In the genomic region with DNA sequence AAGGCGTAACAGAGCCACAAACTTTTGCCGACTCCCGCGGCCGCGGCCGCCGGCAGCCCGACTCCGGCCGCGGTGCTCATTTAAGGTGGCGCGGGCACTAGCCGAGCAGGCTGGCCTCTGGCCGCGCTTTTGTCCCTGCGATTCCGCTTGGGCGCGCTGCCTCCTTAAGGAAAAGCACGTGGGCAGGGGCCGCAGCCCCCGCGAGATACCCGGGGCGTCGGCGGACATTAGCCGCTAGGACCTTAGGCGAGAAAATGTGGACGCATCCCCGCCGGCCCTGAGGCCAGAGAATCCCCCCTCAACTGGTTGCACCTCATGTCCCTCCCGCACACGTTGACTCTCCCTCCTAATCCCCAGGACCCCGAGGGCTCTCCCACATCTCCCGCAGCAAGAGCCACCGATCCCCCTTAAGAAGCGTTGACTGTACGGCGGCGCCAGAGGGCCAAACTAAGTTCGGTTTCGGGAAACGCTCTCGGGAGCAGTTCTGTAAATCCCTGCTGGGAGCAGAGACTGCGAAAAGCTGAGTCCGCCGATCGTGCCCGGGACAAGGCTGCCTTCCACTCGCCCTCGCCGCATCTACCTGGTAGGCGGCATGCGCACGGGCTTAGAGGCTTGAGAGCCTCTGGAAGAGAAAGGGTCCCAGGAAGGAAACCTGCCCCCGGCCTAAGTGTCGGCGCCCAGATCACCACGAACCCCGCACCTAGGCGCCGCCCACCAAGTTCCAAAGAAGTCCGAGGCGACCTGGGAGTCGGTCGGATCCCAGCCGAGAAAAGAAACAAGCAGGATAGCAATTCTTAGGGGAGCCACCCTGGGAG, we compare ENCODE assay signal across 8 cellular contexts. TPM values are rescaled to one million over a fixed set of nuclear protein-coding genes. Genes with fewer than 3 reads are reported as not detected.
DNase-seq lines count a peak whose midpoint lies in the region; ATAC-seq and TF ChIP-seq lines count a peak whose summit lies in the region.

No MANE protein-coding gene starts in this region.

- peak overlapping the region; percentile 28 for H3K27ac Mint-ChIP-seq in activated CD4-positive, alpha-beta memory T cell treated with anti-CD3 and anti-CD28 coated beads for 36 hours

- 0% methylated on average over 32 to 63 of the region's 70 CpGs for WGBS in lower leg skin, 2 donors

- H3K27me3 Mint-ChIP-seq in activated CD4-positive, alpha-beta memory T cell treated with anti-CD3 and anti-CD28 coated beads for 36 hours, result peaks cover 59% of the 10 kb centered on the region

- peaks cover 30% of the 10 kb centered on the region for H3K4me1 Mint-ChIP-seq in activated CD4-positive, alpha-beta memory T cell treated with anti-CD3 and anti-CD28 coated beads for 36 hours (ENCODE audit: low read depth)

- CTCF ChIA-PET in activated CD4-positive, alpha-beta memory T cell treated with anti-CD3 and anti-CD28 coated beads for 36 hours (lab: Charles Lee), result no interaction called here

- peak overlapping the region; percentile 92 for H3K4me3 ChIP-seq in lower leg skin (ENCODE audit: low read depth, poor library complexity, severe bottlenecking)

- no peaks in the 10 kb centered on the region for H3K9me3 Mint-ChIP-seq in activated CD4-positive, alpha-beta memory T cell treated with anti-CD3 and anti-CD28 coated beads for 36 hours

- peak; percentile 42 for ATAC-seq in HG03196 (IDR thresholded peaks at IDR 0.05; ENCODE audit: unreplicated experiment)

- TF ChIP-seq POLR2A in lower leg skin (IDR thresholded peaks at IDR 0.05), result no peak

- peak in 3 of 4 experiments; percentile 11 to 56 (median 34) for DNase-seq in activated CD4-positive, CD25-positive, alpha-beta regulatory T cell (lab: John Stamatoyannopoulos, UW)
- no peak for DNase-seq in activated CD4-positive, CD25-positive, alpha-beta regulatory T cell treated with anti-CD3 and anti-CD28 coated beads, Interleukin-2, amount 50 U/mL, for 72 hours
- DNase-seq in NCI-H526 (lab: John Stamatoyannopoulos, UW) (peak; percentile 89 to 94), lower leg skin (ENCODE audit: low spot score in 2 of 2) (peak; percentile 83 to 97)
- DNase-seq in activated CD4-positive, alpha-beta memory T cell treated with anti-CD3 and anti-CD28 coated beads for 36 hours, result peak; percentile 77
- DNase-seq in effector CD4-positive, alpha-beta T cell, result peak; percentile 36
- DNase-seq in stimulated activated CD4-positive, alpha-beta T cell treated with anti-CD3 and anti-CD28 coated beads, Interleukin-4, amount 100 ng/mL, for 4 hours, result peak; percentile 55 to 74

- no peak for TF ChIP-seq CTCF in lower leg skin (IDR thresholded peaks at IDR 0.05)

- POLR2A ChIA-PET in activated CD4-positive, alpha-beta memory T cell treated with anti-CD3 and anti-CD28 coated beads for 36 hours (lab: Charles Lee), result no interaction called here

- intact Hi-C loops in activated CD4-positive, alpha-beta memory T cell treated with anti-CD3 and anti-CD28 coated beads for 36 hours (cut with micrococcal nuclease), result loop anchor here (1.0 to 10.0 kb wide), 4 partner anchors 10 to 1755 kb away; a partner anchor contains a TSS
- intact Hi-C loops in lower leg skin (cut with DNase I; ENCODE audit: low total_unique reads), result no loop called here

- peak overlapping the region; percentile 80 for H3K4me3 Mint-ChIP-seq in activated CD4-positive, alpha-beta memory T cell treated with anti-CD3 and anti-CD28 coated beads for 36 hours

- peaks cover 2% of the 10 kb centered on the region for H3K36me3 Mint-ChIP-seq in activated CD4-positive, alpha-beta memory T cell treated with anti-CD3 and anti-CD28 coated beads for 36 hours

RNA-seq across cellular contexts. Expression of a gene that starts 1.8 kb away (rescaled TPM):
- total RNA-seq in activated CD4-positive, alpha-beta memory T cell treated with anti-CD3 and anti-CD28 coated beads for 36 hours, result under 1 TPM; 0.17 to 0.19 TPM
- total RNA-seq in lower leg skin, result 1 to 10 TPM; 2.6 to 3.7 (median 3.3) TPM
